Comparison of ENCODE assay signal across 1 cellular context in the genomic region with DNA sequence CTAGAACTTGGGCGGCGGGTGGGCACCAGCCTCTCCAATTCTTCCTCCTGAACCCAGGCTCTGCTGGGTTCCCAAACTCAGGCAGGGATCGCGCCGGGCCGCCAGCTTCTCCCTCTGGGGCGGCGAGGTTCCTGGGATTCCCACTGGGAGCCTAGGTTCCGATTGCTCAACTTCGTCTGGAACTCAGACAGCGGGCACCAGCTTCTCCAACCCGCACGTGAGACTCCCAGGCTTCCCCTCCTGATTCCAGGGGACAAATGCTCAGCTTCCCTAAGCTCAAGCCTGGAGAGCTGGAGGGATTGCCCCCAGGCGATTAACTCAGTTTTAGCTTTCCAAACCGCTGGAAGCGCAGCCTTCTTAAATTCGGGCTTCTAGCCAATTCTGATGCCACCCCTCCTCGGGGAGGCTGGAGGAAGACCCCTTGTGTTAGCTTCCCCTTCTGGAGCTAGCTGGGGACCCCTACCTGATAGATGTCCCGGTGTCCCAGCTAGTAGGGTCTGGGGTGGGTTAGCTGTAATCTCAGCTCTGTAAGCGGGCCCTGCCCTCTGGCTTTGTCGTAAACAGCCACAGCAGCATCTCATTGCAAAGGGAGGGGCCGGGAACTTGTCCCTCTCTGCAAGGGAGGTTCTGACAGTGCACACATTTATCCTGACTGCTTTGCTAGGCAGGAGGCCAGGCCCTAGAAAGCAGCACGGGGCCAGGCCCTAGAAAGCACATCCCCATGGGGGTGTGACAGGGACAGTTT.
A peak's percentile ranks its signal among the peaks of the same experiment; 100 is the strongest.
TF ChIP-seq lines count a peak whose summit lies in the region.

No MANE protein-coding gene starts in this region.

TF ChIP-seq in HepG2, 621 proteins besides CTCF, POLR2A, EP300 and RAD21 (continues in another document):
- TF ChIP-seq ZNF547 (CRISPR knock-in tag; IDR thresholded peaks at IDR 0.05) = no peak
- TF ChIP-seq ZNF354B (CRISPR knock-in tag; IDR thresholded peaks at IDR 0.05) = no peak
- TF ChIP-seq JARID2 (CRISPR knock-in tag; IDR thresholded peaks at IDR 0.05; ENCODE audit: insufficient replicate concordance) = no peak
- TF ChIP-seq, protein P1, sequence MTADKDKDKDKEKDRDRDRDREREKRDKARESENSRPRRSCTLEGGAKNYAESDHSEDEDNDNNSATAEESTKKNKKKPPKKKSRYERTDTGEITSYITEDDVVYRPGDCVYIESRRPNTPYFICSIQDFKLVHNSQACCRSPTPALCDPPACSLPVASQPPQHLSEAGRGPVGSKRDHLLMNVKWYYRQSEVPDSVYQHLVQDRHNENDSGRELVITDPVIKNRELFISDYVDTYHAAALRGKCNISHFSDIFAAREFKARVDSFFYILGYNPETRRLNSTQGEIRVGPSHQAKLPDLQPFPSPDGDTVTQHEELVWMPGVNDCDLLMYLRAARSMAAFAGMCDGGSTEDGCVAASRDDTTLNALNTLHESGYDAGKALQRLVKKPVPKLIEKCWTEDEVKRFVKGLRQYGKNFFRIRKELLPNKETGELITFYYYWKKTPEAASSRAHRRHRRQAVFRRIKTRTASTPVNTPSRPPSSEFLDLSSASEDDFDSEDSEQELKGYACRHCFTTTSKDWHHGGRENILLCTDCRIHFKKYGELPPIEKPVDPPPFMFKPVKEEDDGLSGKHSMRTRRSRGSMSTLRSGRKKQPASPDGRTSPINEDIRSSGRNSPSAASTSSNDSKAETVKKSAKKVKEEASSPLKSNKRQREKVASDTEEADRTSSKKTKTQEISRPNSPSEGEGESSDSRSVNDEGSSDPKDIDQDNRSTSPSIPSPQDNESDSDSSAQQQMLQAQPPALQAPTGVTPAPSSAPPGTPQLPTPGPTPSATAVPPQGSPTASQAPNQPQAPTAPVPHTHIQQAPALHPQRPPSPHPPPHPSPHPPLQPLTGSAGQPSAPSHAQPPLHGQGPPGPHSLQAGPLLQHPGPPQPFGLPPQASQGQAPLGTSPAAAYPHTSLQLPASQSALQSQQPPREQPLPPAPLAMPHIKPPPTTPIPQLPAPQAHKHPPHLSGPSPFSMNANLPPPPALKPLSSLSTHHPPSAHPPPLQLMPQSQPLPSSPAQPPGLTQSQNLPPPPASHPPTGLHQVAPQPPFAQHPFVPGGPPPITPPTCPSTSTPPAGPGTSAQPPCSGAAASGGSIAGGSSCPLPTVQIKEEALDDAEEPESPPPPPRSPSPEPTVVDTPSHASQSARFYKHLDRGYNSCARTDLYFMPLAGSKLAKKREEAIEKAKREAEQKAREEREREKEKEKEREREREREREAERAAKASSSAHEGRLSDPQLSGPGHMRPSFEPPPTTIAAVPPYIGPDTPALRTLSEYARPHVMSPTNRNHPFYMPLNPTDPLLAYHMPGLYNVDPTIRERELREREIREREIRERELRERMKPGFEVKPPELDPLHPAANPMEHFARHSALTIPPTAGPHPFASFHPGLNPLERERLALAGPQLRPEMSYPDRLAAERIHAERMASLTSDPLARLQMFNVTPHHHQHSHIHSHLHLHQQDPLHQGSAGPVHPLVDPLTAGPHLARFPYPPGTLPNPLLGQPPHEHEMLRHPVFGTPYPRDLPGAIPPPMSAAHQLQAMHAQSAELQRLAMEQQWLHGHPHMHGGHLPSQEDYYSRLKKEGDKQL (CRISPR knock-in tag; IDR thresholded peaks at IDR 0.05; ENCODE audit: low read depth) = no peak
- no peak for TF ChIP-seq ATF1 (CRISPR knock-in tag; IDR thresholded peaks at IDR 0.05)
- TF ChIP-seq NFATC3 (CRISPR knock-in tag; IDR thresholded peaks at IDR 0.05) = no peak
- TF ChIP-seq TOE1 (CRISPR knock-in tag; IDR thresholded peaks at IDR 0.05) = no peak
- TF ChIP-seq ZNF878 (CRISPR knock-in tag; IDR thresholded peaks at IDR 0.05) = no peak
- TF ChIP-seq ZNF788 (CRISPR knock-in tag; IDR thresholded peaks at IDR 0.05; ENCODE audit: borderline replicate concordance) = no peak
- TF ChIP-seq KMT2A (CRISPR knock-in tag; IDR thresholded peaks at IDR 0.05) = no peak
- no peak for TF ChIP-seq ZNF776 (CRISPR knock-in tag; IDR thresholded peaks at IDR 0.05)
- TF ChIP-seq NFE2L2 (IDR thresholded peaks at IDR 0.05; ENCODE audit: low read length) = no peak
- TF ChIP-seq ETV5 (CRISPR knock-in tag; IDR thresholded peaks at IDR 0.05; ENCODE audit: borderline replicate concordance) = no peak
- TF ChIP-seq MEIS2 (CRISPR knock-in tag; IDR thresholded peaks at IDR 0.05) = no peak
- no peak for TF ChIP-seq NFRKB (IDR thresholded peaks at IDR 0.05)
- TF ChIP-seq, protein P2, sequence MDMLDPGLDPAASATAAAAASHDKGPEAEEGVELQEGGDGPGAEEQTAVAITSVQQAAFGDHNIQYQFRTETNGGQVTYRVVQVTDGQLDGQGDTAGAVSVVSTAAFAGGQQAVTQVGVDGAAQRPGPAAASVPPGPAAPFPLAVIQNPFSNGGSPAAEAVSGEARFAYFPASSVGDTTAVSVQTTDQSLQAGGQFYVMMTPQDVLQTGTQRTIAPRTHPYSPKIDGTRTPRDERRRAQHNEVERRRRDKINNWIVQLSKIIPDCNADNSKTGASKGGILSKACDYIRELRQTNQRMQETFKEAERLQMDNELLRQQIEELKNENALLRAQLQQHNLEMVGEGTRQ (IDR thresholded peaks at IDR 0.05; ENCODE audit: low read depth, low read length) = no peak
- TF ChIP-seq, protein P2 (CRISPR knock-in tag; IDR thresholded peaks at IDR 0.05; ENCODE audit: borderline replicate concordance) = peak; percentile 47; the same call in 1 of the 2 replicates
- TF ChIP-seq NFIC (IDR thresholded peaks at IDR 0.05; ENCODE audit: low read length) = peak; percentile 3; the same call in 1 of the 2 replicates
- no peak for TF ChIP-seq TGIF2 (CRISPR knock-in tag; IDR thresholded peaks at IDR 0.05)
- TF ChIP-seq NCOR1 (IDR thresholded peaks at IDR 0.05; ENCODE audit: borderline replicate concordance, low read length) = no peak
- no peak for TF ChIP-seq KDM2A (CRISPR knock-in tag; IDR thresholded peaks at IDR 0.05; ENCODE audit: borderline replicate concordance, low read depth)
- no peak for TF ChIP-seq RFXAP (CRISPR knock-in tag; IDR thresholded peaks at IDR 0.05; ENCODE audit: borderline replicate concordance)
- no peak for TF ChIP-seq ATAD3A (CRISPR knock-in tag; IDR thresholded peaks at IDR 0.05)
- no peak for TF ChIP-seq ZNF24 (IDR thresholded peaks at IDR 0.05)
- TF ChIP-seq PHB2 (IDR thresholded peaks at IDR 0.05; ENCODE audit: partially characterized antibody) = no peak
- TF ChIP-seq, protein P3, sequence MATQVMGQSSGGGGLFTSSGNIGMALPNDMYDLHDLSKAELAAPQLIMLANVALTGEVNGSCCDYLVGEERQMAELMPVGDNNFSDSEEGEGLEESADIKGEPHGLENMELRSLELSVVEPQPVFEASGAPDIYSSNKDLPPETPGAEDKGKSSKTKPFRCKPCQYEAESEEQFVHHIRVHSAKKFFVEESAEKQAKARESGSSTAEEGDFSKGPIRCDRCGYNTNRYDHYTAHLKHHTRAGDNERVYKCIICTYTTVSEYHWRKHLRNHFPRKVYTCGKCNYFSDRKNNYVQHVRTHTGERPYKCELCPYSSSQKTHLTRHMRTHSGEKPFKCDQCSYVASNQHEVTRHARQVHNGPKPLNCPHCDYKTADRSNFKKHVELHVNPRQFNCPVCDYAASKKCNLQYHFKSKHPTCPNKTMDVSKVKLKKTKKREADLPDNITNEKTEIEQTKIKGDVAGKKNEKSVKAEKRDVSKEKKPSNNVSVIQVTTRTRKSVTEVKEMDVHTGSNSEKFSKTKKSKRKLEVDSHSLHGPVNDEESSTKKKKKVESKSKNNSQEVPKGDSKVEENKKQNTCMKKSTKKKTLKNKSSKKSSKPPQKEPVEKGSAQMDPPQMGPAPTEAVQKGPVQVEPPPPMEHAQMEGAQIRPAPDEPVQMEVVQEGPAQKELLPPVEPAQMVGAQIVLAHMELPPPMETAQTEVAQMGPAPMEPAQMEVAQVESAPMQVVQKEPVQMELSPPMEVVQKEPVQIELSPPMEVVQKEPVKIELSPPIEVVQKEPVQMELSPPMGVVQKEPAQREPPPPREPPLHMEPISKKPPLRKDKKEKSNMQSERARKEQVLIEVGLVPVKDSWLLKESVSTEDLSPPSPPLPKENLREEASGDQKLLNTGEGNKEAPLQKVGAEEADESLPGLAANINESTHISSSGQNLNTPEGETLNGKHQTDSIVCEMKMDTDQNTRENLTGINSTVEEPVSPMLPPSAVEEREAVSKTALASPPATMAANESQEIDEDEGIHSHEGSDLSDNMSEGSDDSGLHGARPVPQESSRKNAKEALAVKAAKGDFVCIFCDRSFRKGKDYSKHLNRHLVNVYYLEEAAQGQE (IDR thresholded peaks at IDR 0.05; ENCODE audit: borderline replicate concordance in 1 of 2, low read depth in 1 of 2, low read length in 2 of 2) = no peak
- 0 out of 2 replicates have a peak, but pooled peaks have one; percentile 16 for TF ChIP-seq BCL6 (CRISPR knock-in tag; IDR thresholded peaks at IDR 0.05)
- no peak for TF ChIP-seq EEA1 (CRISPR knock-in tag; IDR thresholded peaks at IDR 0.05; ENCODE audit: borderline replicate concordance)
- TF ChIP-seq ZNF709 (CRISPR knock-in tag; IDR thresholded peaks at IDR 0.05) = 0 out of 2 replicates have a peak, but pooled peaks have one; percentile 2
- TF ChIP-seq ZNF7 (CRISPR knock-in tag; IDR thresholded peaks at IDR 0.05) = no peak
- TF ChIP-seq ZNF510 (CRISPR knock-in tag; IDR thresholded peaks at IDR 0.05; ENCODE audit: low read depth) = no peak
- no peak for TF ChIP-seq RNF219 (CRISPR knock-in tag; IDR thresholded peaks at IDR 0.05)
- TF ChIP-seq ELK4 (CRISPR knock-in tag; IDR thresholded peaks at IDR 0.05; ENCODE audit: borderline replicate concordance) = no peak
- TF ChIP-seq CEBPB (IDR thresholded peaks at IDR 0.05; ENCODE audit: borderline replicate concordance, low read depth, low read length) = peak; percentile 40; the same call in 1 of the 2 replicates
- TF ChIP-seq CEBPG (CRISPR knock-in tag; IDR thresholded peaks at IDR 0.05) = peak; percentile 47; the same call in 1 of the 2 replicates
- TF ChIP-seq IRX3 (CRISPR knock-in tag; IDR thresholded peaks at IDR 0.05; ENCODE audit: borderline replicate concordance, low read depth) = no peak
- no peak for TF ChIP-seq CCDC6 (CRISPR knock-in tag; IDR thresholded peaks at IDR 0.05)
- TF ChIP-seq SKI (IDR thresholded peaks at IDR 0.05; ENCODE audit: partially characterized antibody) = no peak
- no peak for TF ChIP-seq HDAC6 (IDR thresholded peaks at IDR 0.05; ENCODE audit: low read depth, low read length)
- TF ChIP-seq GPN1 (CRISPR knock-in tag; IDR thresholded peaks at IDR 0.05; ENCODE audit: borderline replicate concordance) = no peak
- no peak for TF ChIP-seq RFX5 (IDR thresholded peaks at IDR 0.05; ENCODE audit: low read depth, low read length)
- TF ChIP-seq, protein P4, sequence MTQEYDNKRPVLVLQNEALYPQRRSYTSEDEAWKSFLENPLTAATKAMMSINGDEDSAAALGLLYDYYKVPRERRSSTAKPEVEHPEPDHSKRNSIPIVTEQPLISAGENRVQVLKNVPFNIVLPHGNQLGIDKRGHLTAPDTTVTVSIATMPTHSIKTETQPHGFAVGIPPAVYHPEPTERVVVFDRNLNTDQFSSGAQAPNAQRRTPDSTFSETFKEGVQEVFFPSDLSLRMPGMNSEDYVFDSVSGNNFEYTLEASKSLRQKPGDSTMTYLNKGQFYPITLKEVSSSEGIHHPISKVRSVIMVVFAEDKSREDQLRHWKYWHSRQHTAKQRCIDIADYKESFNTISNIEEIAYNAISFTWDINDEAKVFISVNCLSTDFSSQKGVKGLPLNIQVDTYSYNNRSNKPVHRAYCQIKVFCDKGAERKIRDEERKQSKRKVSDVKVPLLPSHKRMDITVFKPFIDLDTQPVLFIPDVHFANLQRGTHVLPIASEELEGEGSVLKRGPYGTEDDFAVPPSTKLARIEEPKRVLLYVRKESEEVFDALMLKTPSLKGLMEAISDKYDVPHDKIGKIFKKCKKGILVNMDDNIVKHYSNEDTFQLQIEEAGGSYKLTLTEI (CRISPR knock-in tag; conservative IDR thresholded peaks at IDR 0.05) = no peak
- TF ChIP-seq KDM5A (IDR thresholded peaks at IDR 0.05; ENCODE audit: borderline replicate concordance, low read length) = peak; percentile 11
- TF ChIP-seq, protein P5, sequence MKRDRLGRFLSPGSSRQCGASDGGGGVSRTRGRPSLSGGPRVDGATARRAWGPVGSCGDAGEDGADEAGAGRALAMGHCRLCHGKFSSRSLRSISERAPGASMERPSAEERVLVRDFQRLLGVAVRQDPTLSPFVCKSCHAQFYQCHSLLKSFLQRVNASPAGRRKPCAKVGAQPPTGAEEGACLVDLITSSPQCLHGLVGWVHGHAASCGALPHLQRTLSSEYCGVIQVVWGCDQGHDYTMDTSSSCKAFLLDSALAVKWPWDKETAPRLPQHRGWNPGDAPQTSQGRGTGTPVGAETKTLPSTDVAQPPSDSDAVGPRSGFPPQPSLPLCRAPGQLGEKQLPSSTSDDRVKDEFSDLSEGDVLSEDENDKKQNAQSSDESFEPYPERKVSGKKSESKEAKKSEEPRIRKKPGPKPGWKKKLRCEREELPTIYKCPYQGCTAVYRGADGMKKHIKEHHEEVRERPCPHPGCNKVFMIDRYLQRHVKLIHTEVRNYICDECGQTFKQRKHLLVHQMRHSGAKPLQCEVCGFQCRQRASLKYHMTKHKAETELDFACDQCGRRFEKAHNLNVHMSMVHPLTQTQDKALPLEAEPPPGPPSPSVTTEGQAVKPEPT (CRISPR knock-in tag; IDR thresholded peaks at IDR 0.05; ENCODE audit: low read depth) = no peak
